Comparison of ENCODE assay signal across 8 cellular contexts in the genomic region with DNA sequence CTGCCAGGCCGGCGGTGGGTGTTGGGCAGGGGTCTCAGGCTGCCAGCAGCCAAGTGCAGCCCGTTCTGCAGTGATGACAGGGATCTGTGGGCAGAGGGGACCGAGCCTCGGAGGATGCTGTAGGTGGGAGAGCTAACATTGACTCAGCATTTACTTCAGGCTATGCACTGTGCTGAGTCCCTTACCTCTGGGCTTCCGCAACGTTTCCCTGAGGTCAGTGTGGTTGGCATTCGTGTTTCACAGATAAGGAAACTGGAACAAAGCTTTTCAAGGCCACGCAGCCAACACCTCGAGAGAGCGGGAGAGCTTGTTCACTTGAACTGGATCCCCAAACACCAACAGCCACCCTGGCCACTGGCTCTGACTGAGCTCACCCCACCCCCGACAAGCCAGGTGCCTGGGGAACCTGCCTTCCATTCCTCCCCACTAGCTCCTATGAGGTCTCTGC. TPM values are rescaled to one million over a fixed set of nuclear protein-coding genes. Genes with fewer than 3 reads are reported as not detected.
DNase-seq lines count a peak whose midpoint lies in the region.

No MANE protein-coding gene starts in this region.

- DNase-seq in activated T-cell treated with anti-CD3 and anti-CD28 coated beads for 4 hours = peak; percentile 15
- no peak for DNase-seq in activated T-cell treated with anti-CD3 and anti-CD28 coated beads, Interleukin-2, amount 50 U/mL, for 1 hour
- DNase-seq in Jurkat, Clone E6-1 (ENCODE audit: low read depth, low spot score) = peak; percentile 7
- DNase-seq in activated naive CD8-positive, alpha-beta T cell treated with anti-CD3 and anti-CD28 coated beads for 36 hours = peak; percentile 25
- DNase-seq in stimulated activated CD4-positive, alpha-beta T cell treated with anti-CD3 and anti-CD28 coated beads, TNF-alpha, amount 100 ng/mL, for 4 hours (ENCODE audit: low read depth in 3 of 3) = peak in 2 of 3 experiments; percentile 8 to 14
- DNase-seq in NOMO-1 (lab: John Stamatoyannopoulos, UW; ENCODE audit: unreplicated experiment in 2 of 2) = no peak
- no peak for DNase-seq in NCI-H2171 treated with DMSO at 0.1 percent for 48 hours (lab: John Stamatoyannopoulos, UW)

- no peak overlapping the region for H3K27ac Mint-ChIP-seq in activated naive CD8-positive, alpha-beta T cell treated with anti-CD3 and anti-CD28 coated beads for 36 hours

- peak overlapping the region; percentile 43 for H3K4me3 ChIP-seq in Jurkat, Clone E6-1 (ENCODE audit: low read length)
- H3K4me3 ChIP-seq in iPS-11a (ENCODE audit: low read depth, low read length) = peak overlapping the region; percentile 60

- no peaks in the 10 kb centered on the region for H3K9me3 Mint-ChIP-seq in activated naive CD8-positive, alpha-beta T cell treated with anti-CD3 and anti-CD28 coated beads for 36 hours

- peak overlapping the region; percentile 50 for H3K4me3 Mint-ChIP-seq in activated naive CD8-positive, alpha-beta T cell treated with anti-CD3 and anti-CD28 coated beads for 36 hours

- no peaks in the 10 kb centered on the region for H3K27me3 Mint-ChIP-seq in activated naive CD8-positive, alpha-beta T cell treated with anti-CD3 and anti-CD28 coated beads for 36 hours

- no peaks in the 10 kb centered on the region for H3K36me3 Mint-ChIP-seq in activated naive CD8-positive, alpha-beta T cell treated with anti-CD3 and anti-CD28 coated beads for 36 hours

- H3K4me1 Mint-ChIP-seq in activated naive CD8-positive, alpha-beta T cell treated with anti-CD3 and anti-CD28 coated beads for 36 hours = peaks cover 1% of the 10 kb centered on the region

RNA-seq across cellular contexts. Expression of gene GPR148, which starts 0.8 kb away (rescaled TPM):
- polyA plus RNA-seq in Jurkat, Clone E6-1 (2012; ENCODE audit: insufficient read depth, insufficient read length) = not detected
- total RNA-seq in activated naive CD8-positive, alpha-beta T cell treated with anti-CD3 and anti-CD28 coated beads for 36 hours = not detected

RNA-seq across cellular contexts. Expression of gene AMER3, which starts 27.3 kb away (rescaled TPM):
- polyA plus RNA-seq in Jurkat, Clone E6-1 (2012; ENCODE audit: insufficient read depth, insufficient read length) = not detected
- not detected for total RNA-seq in activated naive CD8-positive, alpha-beta T cell treated with anti-CD3 and anti-CD28 coated beads for 36 hours

Comparison
In these comparisons a context has a peak if more than half of its experiments do, and no peak if none do; other contexts are left out.
1. DNase-seq: peak in activated T-cell treated with anti-CD3 and anti-CD28 coated beads for 4 hours (single experiment), Jurkat, Clone E6-1 (single experiment), activated naive CD8-positive, alpha-beta T cell treated with anti-CD3 and anti-CD28 coated beads for 36 hours (single experiment) and stimulated activated CD4-positive, alpha-beta T cell treated with anti-CD3 and anti-CD28 coated beads, TNF-alpha, amount 100 ng/mL, for 4 hours (2 of 3); none in activated T-cell treated with anti-CD3 and anti-CD28 coated beads, Interleukin-2, amount 50 U/mL, for 1 hour (single experiment), NOMO-1 (0 of 2) and NCI-H2171 treated with DMSO at 0.1 percent for 48 hours (single experiment).